18 cellular contexts compared by ENCODE assay signal in the genomic region with DNA sequence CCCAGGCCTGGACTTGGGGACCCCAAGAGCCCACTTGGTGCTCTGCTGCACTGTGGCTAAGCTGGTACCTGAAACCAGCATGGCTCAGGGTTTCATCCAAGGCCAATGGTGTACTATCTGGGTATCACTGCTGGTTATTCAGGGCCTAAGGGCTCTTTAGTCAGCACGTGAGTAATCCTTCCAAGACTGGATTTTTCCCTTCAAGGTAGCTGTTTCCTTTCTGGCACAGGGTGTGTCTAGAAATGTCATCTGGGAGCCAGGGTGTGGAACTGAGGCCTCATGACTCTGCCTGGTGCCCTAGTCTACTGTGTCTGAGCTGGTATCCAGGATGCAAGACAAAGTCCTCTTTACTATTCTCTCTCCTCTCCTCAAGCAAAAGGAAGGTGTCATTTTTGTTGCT.
DNase-seq lines count a peak whose midpoint lies in the region; ATAC-seq, FAIRE-seq and TF ChIP-seq lines count a peak whose summit lies in the region.
"Had no signal": no experiment of that assay in that cellular context is flagged by ENCODE, and none has a peak within 500 bp of the region (broad histone marks: within the 10 kb centered on the region; RNA-seq: fewer than 3 reads in every experiment).

No MANE protein-coding gene starts in this region.

- TF ChIP-seq CTCF in mammary epithelial cell (conservative IDR thresholded peaks at IDR 0.05 in 1 of 2, IDR thresholded peaks at IDR 0.05 in 1 of 2; ENCODE audit: extremely low read depth in 1 of 2, insufficient read depth in 1 of 2, low read depth in 1 of 2, low read length in 2 of 2) (no peak), mucosa of descending colon (IDR thresholded peaks at IDR 0.05) (no peak)

- peaks cover 14% of the 10 kb centered on the region for H3K4me1 ChIP-seq in mammary epithelial cell (ENCODE audit: insufficient read depth, low read length)
- no peaks in the 10 kb centered on the region for H3K4me1 ChIP-seq in mucosa of descending colon (ENCODE audit: low read depth)
- H3K4me1 ChIP-seq: BLaER1, SJSA1 had no signal

- CTCF ChIA-PET in mammary epithelial cell (lab: Charles Lee; ENCODE audit: low non-redundant PET): no interaction called here

- no peak overlapping the region for H3K9ac ChIP-seq in mammary epithelial cell (ENCODE audit: insufficient read depth, low read length)
- H3K9ac ChIP-seq: BLaER1 had no signal

- FAIRE-seq in HTR-8/SVneo (lab: Jason Lieb, UNC): peak; percentile 58
- FAIRE-seq: GM12892, GM18507 had no signal

- peak; percentile 30 for ATAC-seq in mucosa of descending colon

- peak overlapping the region; percentile 61 for H2AFZ ChIP-seq in mammary epithelial cell (ENCODE audit: low read depth, low read length)

- WGBS in mammary epithelial cell (ENCODE audit: low coverage, missing lambda C conversion rate): 0% methylated on average over 1 of the region's 1 CpG

- no TSS peak for BruUV-seq in mammary epithelial cell (replicated peaks; lab: Mats Ljungman, UMichigan)

- H3K36me3 ChIP-seq in mammary epithelial cell (ENCODE audit: insufficient read depth, low read length): no peaks in the 10 kb centered on the region
- H3K36me3 ChIP-seq in mucosa of descending colon (ENCODE audit: low read depth): no peaks in the 10 kb centered on the region
- H3K36me3 ChIP-seq: BLaER1, SJSA1 had no signal

- no peak overlapping the region for H3K4me2 ChIP-seq in mammary epithelial cell (ENCODE audit: insufficient read depth, low read depth, low read length)
- H3K4me2 ChIP-seq: BLaER1 had no signal

- H3K9me3 ChIP-seq in mammary epithelial cell (replicated peaks; ENCODE audit: insufficient read depth, low read length) (no peaks in the 10 kb centered on the region), mucosa of descending colon (no peaks in the 10 kb centered on the region)
- H3K9me3 ChIP-seq: BLaER1, SJSA1 had no signal

- DNase-seq in EL: peak; percentile 2
- no peak for DNase-seq in HTR-8/SVneo (ENCODE audit: insufficient read length, low spot score)
- DNase-seq in mammary epithelial cell: peak; percentile 90
- no peak for DNase-seq in mucosa of descending colon
- DNase-seq in SHP77 treated with DMSO at 0.1 percent for 48 hours (lab: John Stamatoyannopoulos, UW): no peak
- no peak for DNase-seq in KG1 (lab: John Stamatoyannopoulos, UW)
- DNase-seq in dedifferentiated amniotic fluid mesenchymal stem cell (ENCODE audit: extremely low spot score): no peak
- DNase-seq in NCI-H1436 (lab: John Stamatoyannopoulos, UW): no peak
- DNase-seq: Calu3; CD4-positive, alpha-beta memory T cell; GOT3; NCI-H187; NCI-H2107; NCI-H510A treated with DMSO at 0.1 percent for 48 hours had no signal

- H3K79me2 ChIP-seq in mammary epithelial cell (ENCODE audit: insufficient read depth, low read length): no peaks in the 10 kb centered on the region

- in situ Hi-C loops in mammary epithelial cell (cut with MboI; ENCODE audit: low sequenced_read_pairs in 2 of 2): no loop called here

- H4K20me1 ChIP-seq in mammary epithelial cell (ENCODE audit: insufficient read depth, low read length): no peaks in the 10 kb centered on the region
- H4K20me1 ChIP-seq: BLaER1 had no signal

- intact Hi-C loops in mammary epithelial cell (cut with micrococcal nuclease) (loop anchor here (5.0 kb wide), 1 partner anchor 258 kb away; no protein-coding TSS in a partner anchor), mucosa of descending colon (cut with DNase I, micrococcal nuclease) (no loop called here)

- H3K4me3 ChIP-seq in mammary epithelial cell (replicated peaks in 1 of 3; ENCODE audit: insufficient read depth in 1 of 3, low read depth in 2 of 3, low read length in 3 of 3): no peak overlapping the region
- no peak overlapping the region for H3K4me3 ChIP-seq in mucosa of descending colon
- H3K4me3 ChIP-seq: BLaER1, SJSA1 had no signal

- no peaks in the 10 kb centered on the region for H3K27me3 ChIP-seq in mammary epithelial cell (ENCODE audit: insufficient read depth, low read length)
- H3K27me3 ChIP-seq: BLaER1, SJSA1 had no signal

- H3K27ac ChIP-seq in mammary epithelial cell (ENCODE audit: insufficient read depth, low read depth, low read length): peak overlapping the region; percentile 50
- H3K27ac ChIP-seq: BLaER1, SJSA1 had no signal

- dilution Hi-C loops in mammary epithelial cell (cut with HindIII; ENCODE audit: low sequenced_read_pairs): no loop called here

Comparison
In these comparisons a context has a peak if more than half of its experiments do, and no peak if none do; other contexts are left out.
1. DNase-seq: peak in EL (single experiment) and mammary epithelial cell (single experiment); none in HTR-8/SVneo (single experiment), mucosa of descending colon (0 of 3), SHP77 treated with DMSO at 0.1 percent for 48 hours (single experiment), KG1 (single experiment), dedifferentiated amniotic fluid mesenchymal stem cell (single experiment) and NCI-H1436 (single experiment).